In the genomic region with DNA sequence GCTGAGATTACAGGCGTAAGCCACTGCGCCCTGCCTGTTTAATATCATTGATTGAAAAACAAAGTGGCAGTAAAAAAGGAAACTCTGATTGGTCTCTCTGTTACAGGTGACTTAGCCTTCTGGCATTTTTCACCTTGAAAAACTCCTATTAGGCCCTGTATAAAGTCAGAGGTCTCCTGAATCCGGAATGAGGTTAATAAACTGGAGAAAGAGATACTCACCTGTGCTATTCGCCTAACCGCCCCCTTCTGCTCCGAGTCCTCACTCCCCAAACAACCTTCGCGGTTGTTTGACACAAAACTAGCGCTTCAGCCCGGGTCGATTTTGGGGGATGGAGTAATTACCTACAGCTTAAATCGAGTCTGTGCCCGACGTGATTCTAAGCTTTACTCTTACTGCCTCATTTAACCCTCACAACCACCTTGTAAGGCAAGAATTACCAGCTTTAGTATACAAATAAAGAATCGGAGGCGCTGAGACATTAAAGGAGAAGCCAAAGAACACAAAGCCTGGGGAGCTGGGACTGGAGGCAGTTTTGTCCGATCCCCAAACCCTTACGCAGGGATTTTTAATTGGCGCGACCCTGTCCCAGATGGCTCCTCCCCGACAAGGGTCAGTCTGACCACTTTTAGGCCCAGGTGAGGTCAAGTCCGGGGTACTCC, we compare ENCODE assay signal across 8 cellular contexts. TPM values are rescaled to one million over a fixed set of nuclear protein-coding genes. Genes with fewer than 3 reads are reported as not detected.
DNase-seq lines count a peak whose midpoint lies in the region; ATAC-seq and TF ChIP-seq lines count a peak whose summit lies in the region.

No MANE protein-coding gene starts in this region.

- H3K36me3 Mint-ChIP-seq in CD8-positive, alpha-beta T cell: peaks cover 11% of the 10 kb centered on the region

- peak overlapping the region; percentile 83 for H3K4me3 ChIP-seq in CD8-positive, alpha-beta T cell (ENCODE audit: low read depth, low read length)
- H3K4me3 ChIP-seq in Panc1 (ENCODE audit: low read depth in 2 of 2, low read length in 2 of 2) (peak overlapping the region; percentile 88 to 93), neutrophil (ENCODE audit: low read depth in 1 of 2, low read length in 1 of 2) (peak overlapping the region; percentile 83 to 97)

- in situ Hi-C loops in Panc1 (cut with HindIII; ENCODE audit: low pct_unique_long_range_greater_than_20kb, low sequenced_read_pairs): no loop called here

- intact Hi-C loops in CD8-positive, alpha-beta T cell (cut with DNase I, micrococcal nuclease): loop anchor here (1.0 to 10.0 kb wide), 15 partner anchors 15 to 1839 kb away; partner anchors contain the start of genes ARMC8 (in 2 of the 2), MRPS22 (in 2 of the 2), PIK3CB (in 2 of the 2) and COPB2 (in 1 of the 2)
- intact Hi-C loops in Panc1 (cut with micrococcal nuclease; ENCODE audit: unreplicated experiment): loop anchor here (2.0 to 10.0 kb wide), 2 partner anchors 101 to 329 kb away; no protein-coding TSS in a partner anchor

- TSS peak; percentile 84 for BruUV-seq in Panc1 (replicated peaks; lab: Mats Ljungman, UMichigan)

- CTCF ChIA-PET in CD8-positive, alpha-beta T cell (lab: Charles Lee): interaction anchor here (1.0 to 13.1 kb wide), 16 partner anchors 13 to 339 kb away, joined by 3 to 214 read pairs (median 6); partner anchors contain the start of gene FAIM
- CTCF ChIA-PET in Panc1 (lab: Charles Lee): interaction anchor here (0.6 to 2.9 kb wide), 6 partner anchors 108 to 330 kb away, joined by 3 to 31 read pairs (median 8); no protein-coding TSS in a partner anchor

- H3K9me3 Mint-ChIP-seq in CD8-positive, alpha-beta T cell: no peaks in the 10 kb centered on the region

- peak overlapping the region; percentile 90 for H3K27ac ChIP-seq in CD8-positive, alpha-beta T cell (ENCODE audit: low read depth, low read length)
- H3K27ac ChIP-seq in Panc1 (ENCODE audit: low read length): peak overlapping the region; percentile 96
- H3K27ac ChIP-seq in epithelial cell of prostate: peak overlapping the region; percentile 84
- H3K27ac ChIP-seq in neutrophil: no peak overlapping the region

- no peak for TF ChIP-seq CTCF in CD8-positive, alpha-beta T cell (IDR thresholded peaks at IDR 0.05)
- TF ChIP-seq CTCF in Panc1 (IDR thresholded peaks at IDR 0.05) (no peak), neutrophil (IDR thresholded peaks at IDR 0.05) (no peak)

- H3K4me1 ChIP-seq in CD8-positive, alpha-beta T cell (ENCODE audit: insufficient read depth, low read length): no peaks in the 10 kb centered on the region
- peaks cover 23% of the 10 kb centered on the region for H3K4me1 ChIP-seq in Panc1 (ENCODE audit: control insufficient read depth, insufficient read depth, low read length)
- H3K4me1 ChIP-seq in neutrophil (ENCODE audit: control insufficient read depth in 1 of 2, insufficient read depth in 1 of 2, low read depth in 1 of 2, low read length in 1 of 2): peaks cover 7 to 14% of the 10 kb centered on the region in 2 experiments

- ATAC-seq in CD8-positive, alpha-beta T cell: no peak
- peak; percentile 4 for ATAC-seq in Panc1
- ATAC-seq in GM21723 (IDR thresholded peaks at IDR 0.05; ENCODE audit: unreplicated experiment): no peak
- no peak for ATAC-seq in HG03025 (IDR thresholded peaks at IDR 0.05; ENCODE audit: low FRiP score, unreplicated experiment)

- no peaks in the 10 kb centered on the region for H3K27me3 Mint-ChIP-seq in CD8-positive, alpha-beta T cell (ENCODE audit: low read depth)

- H3K4me3 Mint-ChIP-seq in CD8-positive, alpha-beta T cell: peak overlapping the region; percentile 94

- POLR2A ChIA-PET in CD8-positive, alpha-beta T cell (lab: Charles Lee): interaction anchor here (0.7 to 4.1 kb wide), 10 partner anchors 11 to 420 kb away, joined by 3 to 32 read pairs (median 5); partner anchors contain the start of gene FAIM
- POLR2A ChIA-PET in Panc1 (lab: Charles Lee): interaction anchor here (0.6 to 0.9 kb wide), 2 partner anchors 86 to 102 kb away, joined by 3 read pairs; no protein-coding TSS in a partner anchor

- no peaks in the 10 kb centered on the region for H3K27me3 ChIP-seq in CD8-positive, alpha-beta T cell (ENCODE audit: insufficient read depth, low read length)
- H3K27me3 ChIP-seq in Panc1 (ENCODE audit: control insufficient read depth, insufficient read depth, low read length): no peaks in the 10 kb centered on the region
- peaks cover 37% of the 10 kb centered on the region for H3K27me3 ChIP-seq in neutrophil

- peaks cover 14% of the 10 kb centered on the region for H3K4me1 Mint-ChIP-seq in CD8-positive, alpha-beta T cell (ENCODE audit: low read depth)

- peak overlapping the region; percentile 99 for H3K27ac Mint-ChIP-seq in CD8-positive, alpha-beta T cell

- DNase-seq in CD8-positive, alpha-beta T cell: peak in 2 of 7 experiments; percentile 8 to 27
- no peak for DNase-seq in Panc1 (ENCODE audit: low read depth, low spot score)
- no peak for DNase-seq in epithelial cell of prostate (ENCODE audit: low read depth, low spot score)
- DNase-seq in NCI-H1930 (lab: John Stamatoyannopoulos, UW): no peak
- DNase-seq in COLO829 (ENCODE audit: low spot score): no peak

- no peaks in the 10 kb centered on the region for H3K36me3 ChIP-seq in CD8-positive, alpha-beta T cell (ENCODE audit: insufficient read depth, low read length)
- H3K36me3 ChIP-seq in Panc1 (ENCODE audit: control insufficient read depth, insufficient read depth, low read length) (peaks cover 11% of the 10 kb centered on the region; the same call in 1 of the 2 replicates), neutrophil (no peaks in the 10 kb centered on the region)

- H3K9me3 ChIP-seq in CD8-positive, alpha-beta T cell (ENCODE audit: low read length): no peaks in the 10 kb centered on the region
- H3K9me3 ChIP-seq in Panc1 (ENCODE audit: control insufficient read depth, insufficient read depth, low read depth, low read length): no peaks in the 10 kb centered on the region
- H3K9me3 ChIP-seq in neutrophil: no peaks in the 10 kb centered on the region

RNA-seq across cellular contexts. Expression of gene CEP70, which starts 0.4 kb away (rescaled TPM):
- 10 to 100 TPM; 29.5 to 31.0 TPM for total RNA-seq in CD8-positive, alpha-beta T cell
- 64.5 TPM for total RNA-seq in Panc1 (2021; ENCODE audit: unreplicated experiment)
- polyA plus RNA-seq in Panc1 (2012; ENCODE audit: insufficient read length): 22.8 TPM

RNA-seq across cellular contexts. Expression of gene FAIM, which starts 15.0 kb away (rescaled TPM):
- total RNA-seq in CD8-positive, alpha-beta T cell: 1 to 10 TPM; 2.0 to 2.6 TPM
- 18.8 TPM for total RNA-seq in Panc1 (2021; ENCODE audit: unreplicated experiment)
- polyA plus RNA-seq in Panc1 (2012; ENCODE audit: insufficient read length): 15.6 TPM
